Comparison of ENCODE assay signal across 10 cellular contexts in the genomic region with DNA sequence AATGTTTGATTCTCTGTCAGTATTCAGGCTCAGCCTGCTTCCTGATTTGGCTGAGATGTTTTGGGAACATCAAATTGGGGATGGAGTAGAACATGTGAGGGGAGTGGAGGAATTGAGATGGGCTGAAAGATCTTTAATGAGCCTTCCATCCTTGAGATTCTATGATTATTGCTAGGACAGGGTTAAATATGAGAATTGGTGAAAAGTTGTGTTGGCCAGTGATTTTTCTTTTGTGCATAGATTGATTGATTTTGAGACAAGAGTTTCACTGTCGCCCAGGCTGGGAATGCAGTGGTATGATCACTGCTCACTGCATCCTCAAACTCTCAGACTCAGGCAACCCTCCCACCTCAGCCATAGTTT. TPM values are rescaled to one million over a fixed set of nuclear protein-coding genes. Genes with fewer than 3 reads are reported as not detected.
A peak's percentile ranks its signal among the peaks of the same experiment; 100 is the strongest.
DNase-seq lines count a peak whose midpoint lies in the region; ATAC-seq and TF ChIP-seq lines count a peak whose summit lies in the region.
"Had no signal": no experiment of that assay in that cellular context is flagged by ENCODE, and none has a peak within 500 bp of the region (broad histone marks: within the 10 kb centered on the region; RNA-seq: fewer than 3 reads in every experiment).

No MANE protein-coding gene starts in this region.

- peaks cover 0 to 5% (median 0%) of the 10 kb centered on the region in 12 donors for H3K9me3 ChIP-seq in heart left ventricle
- H3K9me3 ChIP-seq in uterus: no peaks in the 10 kb centered on the region

- peaks cover 20 to 85% (median 73%) of the 10 kb centered on the region in 12 donors for H3K4me1 ChIP-seq in heart left ventricle
- H3K4me1 ChIP-seq in uterus: peaks cover 10 to 11% of the 10 kb centered on the region in 2 donors

- H3K27ac Mint-ChIP-seq in chondrocyte (ENCODE audit: unreplicated experiment): peak overlapping the region; percentile 81
- peak overlapping the region; percentile 89 to 93 for H3K27ac Mint-ChIP-seq in natural killer cell

- ATAC-seq in heart left ventricle: no peak
- ATAC-seq in Right ventricle myocardium superior (ENCODE audit: poor library complexity): no peak
- no peak for ATAC-seq in natural killer cell

- WGBS in heart left ventricle, 4 donors: 86 to 91% (median 88%) methylated on average over 1 of the region's 1 CpG

- intact Hi-C loops in heart left ventricle (cut with DNase I) (loop anchor here in 6 of 10 donors (5.0 to 10.0 kb wide), 4 partner anchors 33 to 56 kb away; a partner anchor contains a TSS), Right ventricle myocardium superior (cut with DNase I) (no loop called here), natural killer cell (cut with micrococcal nuclease) (no loop called here), uterus (cut with DNase I; ENCODE audit: low total_unique reads) (no loop called here)

- H3K4me3 Mint-ChIP-seq in chondrocyte (ENCODE audit: unreplicated experiment): no peak overlapping the region
- H3K4me3 Mint-ChIP-seq in natural killer cell: peak overlapping the region; percentile 81

- no peaks in the 10 kb centered on the region for H3K27me3 ChIP-seq in heart left ventricle
- no peaks in the 10 kb centered on the region for H3K27me3 ChIP-seq in uterus

- DNase-seq in heart left ventricle: no peak
- DNase-seq in Right ventricle myocardium superior: no peak
- no peak for DNase-seq in chondrocyte (ENCODE audit: low spot score)
- DNase-seq in natural killer cell: no peak
- DNase-seq in uterus: no peak
- DNase-seq in superior temporal gyrus (ENCODE audit: extremely low spot score): no peak
- no peak for DNase-seq in DMS 273 treated with DMSO at 0.1 percent for 48 hours (lab: John Stamatoyannopoulos, UW)
- no peak for DNase-seq in pons (ENCODE audit: low spot score)
- DNase-seq: NCI-H526 had no signal

- H3K27ac ChIP-seq in heart left ventricle (peak overlapping the region in 10 of 12 donors; percentile 12 to 79 (median 33)), uterus (peak overlapping the region; percentile 85 to 95)
- H3K27ac ChIP-seq: C4-2B had no signal

- peaks cover 3% of the 10 kb centered on the region for H3K9me3 Mint-ChIP-seq in chondrocyte (ENCODE audit: low read depth)
- H3K9me3 Mint-ChIP-seq in natural killer cell: no peaks in the 10 kb centered on the region

- peaks cover 0 to 13% (median 0%) of the 10 kb centered on the region in 9 donors for H3K36me3 ChIP-seq in heart left ventricle
- no peaks in the 10 kb centered on the region for H3K36me3 ChIP-seq in uterus

- H3K4me3 ChIP-seq in heart left ventricle (peak overlapping the region in 1 of 12 donors; percentile 12), uterus (peak overlapping the region in 1 of 2 donors; percentile 10)

- H3K4me1 Mint-ChIP-seq in chondrocyte (ENCODE audit: low read depth) (peaks cover 67% of the 10 kb centered on the region), natural killer cell (peaks cover 74 to 81% of the 10 kb centered on the region in 2 donors)

- TF ChIP-seq POLR2A in heart left ventricle (IDR thresholded peaks at IDR 0.05) (no peak), uterus (IDR thresholded peaks at IDR 0.05) (no peak)

- H3K27me3 Mint-ChIP-seq in chondrocyte (ENCODE audit: low read depth) (no peaks in the 10 kb centered on the region), natural killer cell (ENCODE audit: low read depth in 2 of 2) (no peaks in the 10 kb centered on the region)

- no peak for TF ChIP-seq CTCF in heart left ventricle (IDR thresholded peaks at IDR 0.05)
- no peak for TF ChIP-seq CTCF in chondrocyte (IDR thresholded peaks at IDR 0.05)
- TF ChIP-seq CTCF in natural killer cell (IDR thresholded peaks at IDR 0.05): no peak
- TF ChIP-seq CTCF in uterus (IDR thresholded peaks at IDR 0.05): no peak

- no peaks in the 10 kb centered on the region for H3K36me3 Mint-ChIP-seq in chondrocyte (ENCODE audit: low read depth)
- H3K36me3 Mint-ChIP-seq in natural killer cell: no peaks in the 10 kb centered on the region

RNA-seq across cellular contexts. Expression of a gene that starts 32.4 kb away (rescaled TPM):
- total RNA-seq in heart left ventricle: 100 to 1,000 TPM in 1 of 9 donors, 10 to 100 TPM in 8; 28.6 to 115 (median 36.8) TPM
- polyA plus RNA-seq in heart left ventricle: 10 to 100 TPM; 18.9 to 31.3 TPM
- total RNA-seq in Right ventricle myocardium superior: 39.4 TPM
- total RNA-seq in chondrocyte: 206 to 214 TPM (median 209 TPM) in 3 replicates
- 100 to 1,000 TPM; 431 to 493 (median 446) TPM for total RNA-seq in natural killer cell
- 100 to 1,000 TPM; 195 to 777 (median 290) TPM for total RNA-seq in uterus

Comparison
In these comparisons a context has a peak if more than half of its experiments do, and no peak if none do; other contexts are left out.
1. intact Hi-C loops: an anchor here in heart left ventricle (5.0 to 10.0 kb wide); none called in Right ventricle myocardium superior, natural killer cell and uterus.